In genomic region chr14:61428261-61428660, GRCh38 we compare ENCODE assay signal across 1 cellular context.
TF ChIP-seq lines count a peak whose summit lies in the region.

No MANE protein-coding gene starts in this region.

TF ChIP-seq in A549, 52 proteins besides CTCF, POLR2A, EP300 and RAD21 (continued from another document):
- TF ChIP-seq ELK1 (IDR thresholded peaks at IDR 0.05; ENCODE audit: low read depth, low read length) (no peak), RNF2 (IDR thresholded peaks at IDR 0.05; ENCODE audit: borderline replicate concordance, low read depth) (no peak), ZFP36 (IDR thresholded peaks at IDR 0.05; ENCODE audit: borderline replicate concordance, partially characterized antibody) (no peak), CBX2 (IDR thresholded peaks at IDR 0.05; ENCODE audit: borderline replicate concordance, low read depth) (no peak)
TF ChIP-seq in A549: peak in this region for 0.
